Comparison of ENCODE assay signal across 12 cellular contexts in the genomic region with DNA sequence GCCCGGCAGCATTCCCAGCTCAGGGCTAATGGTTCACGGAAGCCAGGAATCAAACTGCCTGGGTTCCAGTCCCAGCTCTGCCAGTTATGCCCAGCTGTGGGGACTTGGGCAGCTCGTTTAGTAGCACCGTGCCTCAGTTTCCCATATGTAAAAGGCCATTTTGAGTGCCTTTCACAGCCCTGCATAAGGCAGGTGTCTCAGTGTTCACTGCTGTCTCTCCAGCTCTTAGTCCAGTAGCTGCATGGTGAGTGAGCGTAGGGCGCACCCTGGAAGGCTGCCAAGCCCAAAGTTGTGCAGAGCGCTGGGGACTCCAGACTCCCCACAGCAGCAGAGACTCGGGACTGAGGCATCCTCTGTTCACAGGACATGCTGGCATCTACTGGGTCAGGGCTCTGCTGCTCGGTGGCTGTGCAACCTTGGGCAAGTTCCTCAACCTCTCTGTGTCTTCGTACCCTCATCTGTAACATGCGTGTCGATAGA. TPM values are rescaled to one million over a fixed set of nuclear protein-coding genes. Genes with fewer than 3 reads are reported as not detected.
A peak's percentile ranks its signal among the peaks of the same experiment; 100 is the strongest.
DNase-seq lines count a peak whose midpoint lies in the region; ATAC-seq lines count a peak whose summit lies in the region.
"Had no signal": no experiment of that assay in that cellular context is flagged by ENCODE, and none has a peak within 500 bp of the region (broad histone marks: within the 10 kb centered on the region; RNA-seq: fewer than 3 reads in every experiment).

No MANE protein-coding gene starts in this region.

- H3K23ac ChIP-seq in neuronal stem cell (ENCODE audit: low read depth, low read length, poor library complexity), result peak overlapping the region; percentile 17

- no peaks in the 10 kb centered on the region for H3K9me3 ChIP-seq in neuronal stem cell (replicated peaks in 1 of 2; ENCODE audit: control insufficient read depth in 2 of 2, insufficient read depth in 1 of 2, low read depth in 1 of 2, low read length in 2 of 2)

- peaks cover 40% of the 10 kb centered on the region for H3K4me1 Mint-ChIP-seq in activated T-cell treated with anti-CD3 and anti-CD28 coated beads, Interleukin-2, amount 50 U/mL, for 4 hours (ENCODE audit: low read depth)

- H2BK120ac ChIP-seq in neuronal stem cell (ENCODE audit: low read depth, low read length), result no peak overlapping the region

- H3K27me3 ChIP-seq in neuronal stem cell (ENCODE audit: control insufficient read depth in 3 of 3, insufficient read depth in 3 of 3, low read depth in 1 of 3, low read length in 3 of 3), result no peaks in the 10 kb centered on the region

- H4K91ac ChIP-seq in neuronal stem cell (ENCODE audit: low read depth, low read length, poor library complexity), result no peak overlapping the region

- H3K4me1 ChIP-seq in neuronal stem cell (ENCODE audit: control insufficient read depth in 2 of 2, insufficient read depth in 1 of 2, low read depth in 1 of 2, low read length in 2 of 2), result peaks cover 28 to 35% of the 10 kb centered on the region in 2 donors

- H2BK15ac ChIP-seq in neuronal stem cell (ENCODE audit: low read length), result no peak overlapping the region

- peaks cover 25% of the 10 kb centered on the region for H3K36me3 Mint-ChIP-seq in activated T-cell treated with anti-CD3 and anti-CD28 coated beads, Interleukin-2, amount 50 U/mL, for 4 hours (ENCODE audit: insufficient read depth)

- H3K36me3 ChIP-seq in neuronal stem cell (replicated peaks in 1 of 2; ENCODE audit: control insufficient read depth in 2 of 2, insufficient read depth in 2 of 2, low read length in 2 of 2), result peaks cover 44 to 57% of the 10 kb centered on the region in 2 donors

- no peaks in the 10 kb centered on the region for H3K27me3 Mint-ChIP-seq in activated T-cell treated with anti-CD3 and anti-CD28 coated beads, Interleukin-2, amount 50 U/mL, for 4 hours (ENCODE audit: low read depth)

- H3K27ac ChIP-seq in neuronal stem cell (replicated peaks; ENCODE audit: low read length), result no peak overlapping the region

- no peak for DNase-seq in activated T-cell treated with anti-CD3 and anti-CD28 coated beads, Interleukin-2, amount 50 U/mL, for 4 hours
- no peak for DNase-seq in activated T-cell treated with anti-CD3 and anti-CD28 coated beads for 4 hours
- DNase-seq in RPMI8226, result peak; percentile 34
- no peak for DNase-seq in neuronal stem cell (ENCODE audit: low spot score)
- DNase-seq in NCI-H1436 (lab: John Stamatoyannopoulos, UW), result no peak
- no peak for DNase-seq in SKM-1 (lab: John Stamatoyannopoulos, UW; ENCODE audit: unreplicated experiment)
- DNase-seq: activated naive CD4-positive, alpha-beta T cell treated with anti-CD3 and anti-CD28 coated beads, Interleukin-2, amount 50 U/mL, for 16 hours; caudate nucleus; DMS153; NCI-H2081 treated with DMSO at 0.1 percent for 48 hours; stimulated activated CD4-positive, alpha-beta T cell treated with anti-CD3 and anti-CD28 coated beads, Interleukin-2, amount 100 ng/mL, for 48 hours had no signal

- H2AK5ac ChIP-seq in neuronal stem cell (ENCODE audit: low read depth, low read length), result no peak overlapping the region

- H2AFZ ChIP-seq in neuronal stem cell (ENCODE audit: low read length), result no peak overlapping the region

- H3K4ac ChIP-seq in neuronal stem cell (ENCODE audit: low read length), result no peak overlapping the region

- no peak overlapping the region for H3K18ac ChIP-seq in neuronal stem cell (ENCODE audit: low read length)

- WGBS in neuronal stem cell (ENCODE audit: extremely low coverage in 2 of 2, insufficient read length in 2 of 2, insufficient replicate concordance in 1 of 2), 2 donors, result no CpG with 5 or more reads among the region's 12 CpGs

- peak overlapping the region; percentile 50 for H2BK12ac ChIP-seq in neuronal stem cell (ENCODE audit: low read length)

- no peak overlapping the region for H3K4me3 ChIP-seq in neuronal stem cell (ENCODE audit: low read length in 2 of 2)

- H3K79me1 ChIP-seq in neuronal stem cell (ENCODE audit: low read depth, low read length), result peaks cover 24% of the 10 kb centered on the region

- no peak overlapping the region for H4K8ac ChIP-seq in neuronal stem cell (ENCODE audit: low read depth, low read length)

- H3K9ac ChIP-seq in neuronal stem cell (ENCODE audit: low read depth, low read length, poor library complexity), result peak overlapping the region; percentile 9

- no peak overlapping the region for H2BK5ac ChIP-seq in neuronal stem cell (ENCODE audit: low read length)

- no peak overlapping the region for H3K4me3 Mint-ChIP-seq in activated T-cell treated with anti-CD3 and anti-CD28 coated beads, Interleukin-2, amount 50 U/mL, for 4 hours

- no peak overlapping the region for H3K14ac ChIP-seq in neuronal stem cell (ENCODE audit: low read length)

- no peak overlapping the region for H3K4me2 ChIP-seq in neuronal stem cell (ENCODE audit: insufficient read depth, low read length, poor library complexity, severe bottlenecking)

- H3K9me3 Mint-ChIP-seq in activated T-cell treated with anti-CD3 and anti-CD28 coated beads, Interleukin-2, amount 50 U/mL, for 4 hours, result no peaks in the 10 kb centered on the region

- ATAC-seq in activated T-cell treated with anti-CD3 and anti-CD28 coated beads, Interleukin-2, amount 50 U/mL, for 4 hours, result peak; percentile 12 to 15

RNA-seq across cellular contexts. Expression of gene RPL28, which starts 5.5 kb away (rescaled TPM):
- total RNA-seq in activated T-cell treated with anti-CD3 and anti-CD28 coated beads, Interleukin-2, amount 50 U/mL, for 4 hours, result 1,000 to 10,000 TPM; 3,242 to 3,402 (median 3,363) TPM
- 2,729 TPM for polyA plus RNA-seq in neuronal stem cell (2013, experiment 1 of 2)
- polyA plus RNA-seq in neuronal stem cell (2013, experiment 2 of 2), result 2,534 TPM

RNA-seq across cellular contexts. Expression of gene TMEM238, which starts 7.1 kb away (rescaled TPM):
- 1 to 10 TPM; 6.1 to 8.8 (median 8.4) TPM for total RNA-seq in activated T-cell treated with anti-CD3 and anti-CD28 coated beads, Interleukin-2, amount 50 U/mL, for 4 hours
- 0.14 TPM for polyA plus RNA-seq in neuronal stem cell (2013, experiment 1 of 2)
- 0.14 TPM for polyA plus RNA-seq in neuronal stem cell (2013, experiment 2 of 2)

RNA-seq across cellular contexts. Expression of gene TMEM190, which starts 14.6 kb away (rescaled TPM):
- total RNA-seq in activated T-cell treated with anti-CD3 and anti-CD28 coated beads, Interleukin-2, amount 50 U/mL, for 4 hours, result not detected
- polyA plus RNA-seq in neuronal stem cell (2013, experiment 1 of 2), result 0.85 TPM
- polyA plus RNA-seq in neuronal stem cell (2013, experiment 2 of 2), result 0.46 TPM
- polyA plus RNA-seq: keratinocyte had no signal

RNA-seq across cellular contexts. Expression of gene UBE2S, which starts 16.4 kb away (rescaled TPM):
- total RNA-seq in activated T-cell treated with anti-CD3 and anti-CD28 coated beads, Interleukin-2, amount 50 U/mL, for 4 hours, result 100 to 1,000 TPM; 226 to 281 (median 237) TPM
- 344 TPM for polyA plus RNA-seq in neuronal stem cell (2013, experiment 1 of 2)
- polyA plus RNA-seq in neuronal stem cell (2013, experiment 2 of 2), result 342 TPM

RNA-seq across cellular contexts. Expression of gene IL11, which starts 21.0 kb away (rescaled TPM):
- under 1 TPM; 0.18 to 0.46 (median 0.35) TPM for total RNA-seq in activated T-cell treated with anti-CD3 and anti-CD28 coated beads, Interleukin-2, amount 50 U/mL, for 4 hours
- polyA plus RNA-seq in neuronal stem cell (2013, experiment 1 of 2), result 1.1 TPM
- 1.1 TPM for polyA plus RNA-seq in neuronal stem cell (2013, experiment 2 of 2)
